In genomic region chr19:52112624-52113023, GRCh38 we compare ENCODE assay signal across 8 cellular contexts.
"Had no signal": no experiment of that assay in that cellular context is flagged by ENCODE, and none has a peak within 500 bp of the region (broad histone marks: within the 10 kb centered on the region; RNA-seq: fewer than 3 reads in every experiment).

No MANE protein-coding gene starts in this region.

- H3K4me3 ChIP-seq: GM23248, HAP-1 had no signal

- H3K27ac ChIP-seq: GM23248 had no signal

- FAIRE-seq: HTR-8/SVneo had no signal

- H3K9ac ChIP-seq: GM23248 had no signal

- DNase-seq: GM23248, GOT3, H7, IMR-90, KBM-7 had no signal

- H3K4me1 ChIP-seq: HAP-1 had no signal

- H2AFZ ChIP-seq: GM23248 had no signal

- ATAC-seq: HCT116 had no signal
